Comparison of ENCODE assay signal across 13 cellular contexts in the genomic region with DNA sequence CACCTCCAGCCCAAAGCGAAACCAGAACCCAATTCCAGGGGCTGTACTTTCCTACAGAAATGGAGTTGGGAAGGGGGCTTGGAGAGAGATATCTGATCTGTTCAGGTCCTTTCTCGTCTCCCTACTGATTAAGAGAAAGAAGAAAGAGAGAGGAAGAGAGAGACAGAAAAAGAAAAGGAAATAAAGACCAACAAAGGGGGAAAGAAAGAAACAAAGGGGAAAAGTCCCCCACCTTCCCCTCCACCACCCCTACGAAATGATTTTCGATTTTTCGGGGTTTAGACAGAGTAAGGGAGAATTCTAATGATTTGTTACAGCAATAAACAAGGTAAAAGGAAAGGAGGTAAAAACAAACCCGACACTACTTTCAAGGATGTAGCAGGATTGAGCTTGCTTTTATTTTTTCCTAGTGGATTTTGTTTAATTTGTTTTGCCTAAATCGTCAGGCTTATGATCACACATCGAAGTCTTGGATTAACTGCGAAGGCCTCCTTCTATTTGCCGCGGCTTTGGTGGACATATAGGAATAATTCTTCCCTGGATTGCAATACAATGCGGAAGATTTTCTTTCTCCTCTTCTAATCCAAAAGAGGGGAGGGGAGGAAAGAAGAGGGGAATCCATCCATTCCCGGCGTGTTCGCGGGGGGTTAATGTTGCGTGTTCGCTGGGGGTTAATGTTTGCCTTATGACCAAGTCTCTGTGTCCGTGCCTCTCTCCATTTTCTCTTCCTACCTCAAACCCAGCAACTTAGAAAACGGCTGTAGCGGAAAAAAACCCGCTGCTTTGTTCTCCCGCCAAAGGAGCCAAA. TPM values are rescaled to one million over a fixed set of nuclear protein-coding genes. Genes with fewer than 3 reads are reported as not detected.
A peak's percentile ranks its signal among the peaks of the same experiment; 100 is the strongest.
DNase-seq lines count a peak whose midpoint lies in the region; ATAC-seq and TF ChIP-seq lines count a peak whose summit lies in the region.
"Had no signal": no experiment of that assay in that cellular context is flagged by ENCODE, and none has a peak within 500 bp of the region (broad histone marks: within the 10 kb centered on the region; RNA-seq: fewer than 3 reads in every experiment).

No MANE protein-coding gene starts in this region.

- H3K9me3 Mint-ChIP-seq in activated T-cell treated with anti-CD3 and anti-CD28 coated beads, Interleukin-2, amount 50 U/mL, for 72 hours, result no peaks in the 10 kb centered on the region
- no peaks in the 10 kb centered on the region for H3K9me3 Mint-ChIP-seq in immature natural killer cell

- peaks cover 2 to 5% of the 10 kb centered on the region in 2 donors for H3K36me3 Mint-ChIP-seq in activated T-cell treated with anti-CD3 and anti-CD28 coated beads, Interleukin-2, amount 50 U/mL, for 72 hours (ENCODE audit: insufficient read depth in 2 of 2)
- H3K36me3 Mint-ChIP-seq in immature natural killer cell, result no peaks in the 10 kb centered on the region

- H3K4me3 Mint-ChIP-seq in activated T-cell treated with anti-CD3 and anti-CD28 coated beads, Interleukin-2, amount 50 U/mL, for 72 hours, result peak overlapping the region; percentile 82 to 87
- H3K4me3 Mint-ChIP-seq in immature natural killer cell, result peak overlapping the region in 4 of 5 donors; percentile 9 to 35 (median 32)

- H3K4me1 Mint-ChIP-seq in activated T-cell treated with anti-CD3 and anti-CD28 coated beads, Interleukin-2, amount 50 U/mL, for 72 hours (ENCODE audit: low read depth), result peaks cover 34% of the 10 kb centered on the region
- H3K4me1 Mint-ChIP-seq in immature natural killer cell, result peaks cover 25 to 35% of the 10 kb centered on the region in 2 donors

- intact Hi-C loops in sigmoid colon (cut with DNase I) (loop anchor here (5.0 kb wide), 1 partner anchor 102 kb away; a partner anchor contains a TSS), mucosa of descending colon (cut with DNase I, micrococcal nuclease) (no loop called here)

- DNase-seq in H7 (no peak), immature natural killer cell (no peak), sigmoid colon (no peak), NCI-H2029 treated with DMSO at 0.1 percent for 48 hours (lab: John Stamatoyannopoulos, UW) (no peak), mucosa of descending colon (no peak), T-helper 9 cell (no peak)
- DNase-seq in activated T-cell treated with anti-CD3 and anti-CD28 coated beads, Interleukin-2, amount 50 U/mL, for 72 hours, result no peak
- DNase-seq: DMS153, NCI-H2029, SJCRH30 had no signal

- 10 to 12% methylated on average over 23 of the region's 23 CpGs for WGBS in sigmoid colon, 2 donors

- H3K27me3 ChIP-seq in H7 (ENCODE audit: control insufficient read depth, insufficient read depth, low read length) (peaks cover 100% of the 10 kb centered on the region), sigmoid colon (peaks cover 70 to 100% (median 88%) of the 10 kb centered on the region in 3 donors)

- H3K4me3 ChIP-seq in H7 (ENCODE audit: insufficient read depth, low read depth, low read length), result peak overlapping the region; percentile 20; the same call in 1 of the 2 replicates
- H3K4me3 ChIP-seq in sigmoid colon, result peak overlapping the region in 3 of 4 donors; percentile 27 to 39 (median 36)
- H3K4me3 ChIP-seq in mucosa of descending colon, result no peak overlapping the region
- H3K4me3 ChIP-seq: SJCRH30 had no signal

- H3K27ac Mint-ChIP-seq in activated T-cell treated with anti-CD3 and anti-CD28 coated beads, Interleukin-2, amount 50 U/mL, for 72 hours, result no peak overlapping the region
- no peak overlapping the region for H3K27ac Mint-ChIP-seq in immature natural killer cell

- H3K9me3 ChIP-seq in sigmoid colon, result no peaks in the 10 kb centered on the region
- H3K9me3 ChIP-seq in mucosa of descending colon, result no peaks in the 10 kb centered on the region
- H3K9me3 ChIP-seq: SJCRH30 had no signal

- TF ChIP-seq POLR2A in sigmoid colon (IDR thresholded peaks at IDR 0.05), result no peak

- ATAC-seq in activated T-cell treated with anti-CD3 and anti-CD28 coated beads, Interleukin-2, amount 50 U/mL, for 72 hours (replicated peaks in 1 of 2), result no peak
- ATAC-seq in mucosa of descending colon, result no peak
- ATAC-seq in GM21723 (IDR thresholded peaks at IDR 0.05; ENCODE audit: unreplicated experiment), result no peak
- ATAC-seq: HCT116 had no signal

- TF ChIP-seq CTCF in sigmoid colon (IDR thresholded peaks at IDR 0.05), result no peak
- no peak for TF ChIP-seq CTCF in mucosa of descending colon (IDR thresholded peaks at IDR 0.05)

- peaks cover 92% of the 10 kb centered on the region for H3K27me3 Mint-ChIP-seq in activated T-cell treated with anti-CD3 and anti-CD28 coated beads, Interleukin-2, amount 50 U/mL, for 72 hours (ENCODE audit: low read depth)
- H3K27me3 Mint-ChIP-seq in immature natural killer cell (ENCODE audit: low read depth in 3 of 3), result peaks cover 21 to 46% (median 39%) of the 10 kb centered on the region in 3 donors

- H3K36me3 ChIP-seq in H7 (replicated peaks; ENCODE audit: control insufficient read depth, insufficient read depth, low read length), result no peaks in the 10 kb centered on the region
- H3K36me3 ChIP-seq in sigmoid colon, result no peaks in the 10 kb centered on the region
- H3K36me3 ChIP-seq in mucosa of descending colon (ENCODE audit: low read depth), result no peaks in the 10 kb centered on the region
- H3K36me3 ChIP-seq: SJCRH30 had no signal

- peak overlapping the region; percentile 13 to 64 (median 40) for H3K27ac ChIP-seq in sigmoid colon
- H3K27ac ChIP-seq: SJCRH30 had no signal

- TF ChIP-seq EP300 in sigmoid colon (IDR thresholded peaks at IDR 0.05), result no peak

- peaks cover 0 to 48% (median 33%) of the 10 kb centered on the region in 4 donors for H3K4me1 ChIP-seq in sigmoid colon
- H3K4me1 ChIP-seq in mucosa of descending colon (ENCODE audit: low read depth), result peaks cover 11% of the 10 kb centered on the region

RNA-seq across cellular contexts. Expression of a gene that starts 1.9 kb away (rescaled TPM):
- 0.07 and 0.70 TPM in 2 replicates for total RNA-seq in H7 (2014; rRNA removed; shearing (Covaris generic))
- under 1 TPM; 0.17 to 0.30 TPM for total RNA-seq in activated T-cell treated with anti-CD3 and anti-CD28 coated beads, Interleukin-2, amount 50 U/mL, for 72 hours
- polyA plus RNA-seq in immature natural killer cell (1 to 10 TPM in 1 of 3 donors, not detected in 2; 1.7 TPM), sigmoid colon (1 to 10 TPM in 2 of 3 donors, not detected in 1; 1.2 to 1.4 TPM)
- total RNA-seq in sigmoid colon (1 to 10 TPM; 2.3 to 3.9 (median 3.2) TPM), mucosa of descending colon (1 to 10 TPM; 1.2 to 3.0 (median 2.4) TPM)
- polyA plus RNA-seq: keratinocyte had no signal

RNA-seq across cellular contexts. Expression of a gene that starts 40.3 kb away (rescaled TPM):
- total RNA-seq in H7 (2014; rRNA removed; shearing (Covaris generic)), result not detected in 2 replicates
- not detected for total RNA-seq in activated T-cell treated with anti-CD3 and anti-CD28 coated beads, Interleukin-2, amount 50 U/mL, for 72 hours
- polyA plus RNA-seq in immature natural killer cell (1 to 10 TPM in 1 of 3 donors, under 1 TPM in 1, not detected in 1; 0.58 to 7.5 TPM), sigmoid colon (100 to 1,000 TPM in 1 of 3 donors, 10 to 100 TPM in 2; 31.9 to 291 (median 35.4) TPM)
- total RNA-seq in sigmoid colon (not detected), mucosa of descending colon (100 to 1,000 TPM in 1 of 3 donors, 10 to 100 TPM in 2; 40.9 to 173 (median 64.4) TPM)
- total RNA-seq: SJCRH30 had no signal

Comparison
In these comparisons a context has a peak if more than half of its experiments do, and no peak if none do; other contexts are left out.
1. RNA of a gene that starts 40.3 kb away (total RNA-seq): 40.9 to 173 TPM in mucosa of descending colon; not detected in H7, not detected in activated T-cell treated with anti-CD3 and anti-CD28 coated beads, Interleukin-2, amount 50 U/mL, for 72 hours and not detected in sigmoid colon; every median in the first group is over 10 times any median in the second.